32 cellular contexts compared by ENCODE assay signal in genomic region chr13:29538625-29538976, GRCh38. TPM values are rescaled to one million over a fixed set of nuclear protein-coding genes. Genes with fewer than 3 reads are reported as not detected.
A peak's percentile ranks its signal among the peaks of the same experiment; 100 is the strongest.
DNase-seq lines count a peak whose midpoint lies in the region; ATAC-seq, FAIRE-seq and TF ChIP-seq lines count a peak whose summit lies in the region.
"Had no signal": no experiment of that assay in that cellular context is flagged by ENCODE, and none has a peak within 500 bp of the region (broad histone marks: within the 10 kb centered on the region; RNA-seq: fewer than 3 reads in every experiment).

No MANE protein-coding gene starts in this region.

- CTCF ChIA-PET in MCF 10A (lab: Yijun Ruan, JAX) = interaction anchor here (1.0 kb wide), 1 partner anchor 35 kb away, joined by 3 read pairs; no protein-coding TSS in a partner anchor

- no peak for FAIRE-seq in urothelium cell line (lab: Jason Lieb, UNC)
- FAIRE-seq: bronchial epithelial cell, HTR-8/SVneo, islet of Langerhans had no signal

- H2BK120ac ChIP-seq in mesenchymal stem cell (ENCODE audit: low read depth, low read length) = no peak overlapping the region

- H2BK15ac ChIP-seq in mesenchymal stem cell (ENCODE audit: low read depth, poor library complexity, severe bottlenecking) = no peak overlapping the region

- H4K8ac ChIP-seq in mesenchymal stem cell (ENCODE audit: low read length) = no peak overlapping the region

- H3K27me3 Mint-ChIP-seq in T-helper 17 cell (no peaks in the 10 kb centered on the region), MCF 10A (ENCODE audit: insufficient read depth, unreplicated experiment) (no peaks in the 10 kb centered on the region)
- H3K27me3 Mint-ChIP-seq: activated CD4-positive, alpha-beta memory T cell treated with anti-CD3 and anti-CD28 coated beads for 36 hours; activated naive CD8-positive, alpha-beta T cell treated with anti-CD3 and anti-CD28 coated beads, Interleukin-2, amount 10 ng/mL, durations not matched to agents 7 days and 5 days; naive thymus-derived CD4-positive, alpha-beta T cell; progenitor cell of endocrine pancreas had no signal

- peaks cover 12% of the 10 kb centered on the region for H3K4me1 ChIP-seq in mesenchymal stem cell (ENCODE audit: control insufficient read depth, insufficient read depth, low read depth, low read length)
- H3K4me1 ChIP-seq in stomach smooth muscle (ENCODE audit: control insufficient read depth, insufficient read depth, low read length) = peaks cover 28% of the 10 kb centered on the region
- no peaks in the 10 kb centered on the region for H3K4me1 ChIP-seq in HAP-1
- H3K4me1 ChIP-seq: SJCRH30, upper lobe of left lung had no signal

- H3K9me3 ChIP-seq in T-helper 17 cell (ENCODE audit: control insufficient read depth, low read length, poor library complexity, severe bottlenecking) = no peaks in the 10 kb centered on the region
- no peaks in the 10 kb centered on the region for H3K9me3 ChIP-seq in mesenchymal stem cell (ENCODE audit: control insufficient read depth, low read length)
- H3K9me3 ChIP-seq in stomach smooth muscle (ENCODE audit: control insufficient read depth in 2 of 2, low read length in 2 of 2) = no peaks in the 10 kb centered on the region
- no peaks in the 10 kb centered on the region for H3K9me3 ChIP-seq in HAP-1
- H3K9me3 ChIP-seq: SJCRH30, upper lobe of left lung had no signal

- ATAC-seq in T-helper 17 cell = no peak
- ATAC-seq: left lobe of liver; naive thymus-derived CD4-positive, alpha-beta T cell had no signal

- H3K27ac ChIP-seq in mesenchymal stem cell (ENCODE audit: low read length, poor library complexity, severe bottlenecking) = no peak overlapping the region
- peak overlapping the region; percentile 70 for H3K27ac ChIP-seq in stomach smooth muscle (ENCODE audit: low read length)
- H3K27ac ChIP-seq: epithelial cell of prostate, SJCRH30, upper lobe of left lung had no signal

- in situ Hi-C loops in HAP-1 (cut with MboI; ENCODE audit: low sequenced_read_pairs) = no loop called here

- H2BK12ac ChIP-seq in mesenchymal stem cell (ENCODE audit: low read length in 2 of 2) = no peak overlapping the region

- H3K18ac ChIP-seq in mesenchymal stem cell (ENCODE audit: low read depth in 1 of 2, low read length in 2 of 2) = no peak overlapping the region

- BruUV-seq in MCF 10A (replicated peaks; lab: Mats Ljungman, UMichigan) = no TSS peak

- H2BK5ac ChIP-seq in mesenchymal stem cell (ENCODE audit: low read depth, low read length, poor library complexity, severe bottlenecking) = no peak overlapping the region

- H3K27me3 ChIP-seq in mesenchymal stem cell (ENCODE audit: control insufficient read depth in 1 of 2, insufficient read depth in 1 of 2, low read length in 2 of 2) = no peaks in the 10 kb centered on the region
- H3K27me3 ChIP-seq in stomach smooth muscle (ENCODE audit: control insufficient read depth in 1 of 2, insufficient read depth in 2 of 2, low read length in 2 of 2) = no peaks in the 10 kb centered on the region
- no peaks in the 10 kb centered on the region for H3K27me3 ChIP-seq in HAP-1 (ENCODE audit: low read depth)
- H3K27me3 ChIP-seq: SJCRH30, upper lobe of left lung had no signal

- peaks cover 3% of the 10 kb centered on the region for H3K36me3 Mint-ChIP-seq in T-helper 17 cell (ENCODE audit: low read depth)
- peaks cover 44% of the 10 kb centered on the region for H3K36me3 Mint-ChIP-seq in MCF 10A (ENCODE audit: insufficient read depth, unreplicated experiment)

- H3K4me3 ChIP-seq in mesenchymal stem cell (ENCODE audit: insufficient read depth in 1 of 2, low read depth in 1 of 2, low read length in 2 of 2) (peak overlapping the region in 1 of 2 experiments; percentile 28), stomach smooth muscle (ENCODE audit: low read length in 2 of 2) (peak overlapping the region in 1 of 2 donors; percentile 29), HAP-1 (no peak overlapping the region)
- H3K4me3 ChIP-seq: SJCRH30, upper lobe of left lung had no signal

- H3K14ac ChIP-seq in mesenchymal stem cell (ENCODE audit: low read length in 2 of 2) = no peak overlapping the region

- no peak for TF ChIP-seq CTCF in MCF 10A (IDR thresholded peaks at IDR 0.05; ENCODE audit: unreplicated experiment)

- peaks cover 35 to 39% of the 10 kb centered on the region in 2 experiments for H3K36me3 ChIP-seq in mesenchymal stem cell (ENCODE audit: control insufficient read depth in 1 of 2, insufficient read depth in 2 of 2, low read depth in 1 of 2, low read length in 2 of 2)
- H3K36me3 ChIP-seq in stomach smooth muscle (ENCODE audit: control insufficient read depth in 2 of 2, insufficient read depth in 2 of 2, low read length in 2 of 2) = peaks cover 0 to 4% of the 10 kb centered on the region in 2 donors
- peaks cover 38% of the 10 kb centered on the region for H3K36me3 ChIP-seq in HAP-1 (replicated peaks)
- H3K36me3 ChIP-seq: upper lobe of left lung had no signal

- POLR2A ChIA-PET in MCF 10A (lab: Yijun Ruan, JAX) = no interaction called here

- H3K4ac ChIP-seq in mesenchymal stem cell (ENCODE audit: low read depth in 1 of 2, low read length in 2 of 2) = no peak overlapping the region

- no peak overlapping the region for H3K4me2 ChIP-seq in mesenchymal stem cell (ENCODE audit: low read length, poor library complexity, severe bottlenecking)

- H3K4me3 Mint-ChIP-seq in T-helper 17 cell (no peak overlapping the region), MCF 10A (ENCODE audit: unreplicated experiment) (no peak overlapping the region)
- H3K4me3 Mint-ChIP-seq: activated CD4-positive, alpha-beta memory T cell treated with anti-CD3 and anti-CD28 coated beads for 36 hours; activated naive CD8-positive, alpha-beta T cell treated with anti-CD3 and anti-CD28 coated beads, Interleukin-2, amount 10 ng/mL, durations not matched to agents 7 days and 5 days; naive thymus-derived CD4-positive, alpha-beta T cell had no signal

- H3K27ac Mint-ChIP-seq in T-helper 17 cell (peak overlapping the region; percentile 90), MCF 10A (ENCODE audit: low read depth, unreplicated experiment) (no peak overlapping the region)
- H3K27ac Mint-ChIP-seq: activated naive CD8-positive, alpha-beta T cell treated with anti-CD3 and anti-CD28 coated beads, Interleukin-2, amount 10 ng/mL, durations not matched to agents 7 days and 5 days had no signal

- H4K91ac ChIP-seq in mesenchymal stem cell (ENCODE audit: low read length) = no peak overlapping the region

- DNase-seq in GM04504 (ENCODE audit: low read depth) (peak; percentile 30), T-helper 17 cell (no peak), mesenchymal stem cell (peak; percentile 31), urothelium cell line (ENCODE audit: low spot score) (no peak), HAP-1 (ENCODE audit: low spot score in 2 of 2) (no peak), DMS 273 treated with DMSO at 0.1 percent for 48 hours (lab: John Stamatoyannopoulos, UW) (no peak), MCF 10A (ENCODE audit: unreplicated experiment) (no peak)
- DNase-seq: activated CD4-positive, alpha-beta memory T cell treated with anti-CD3 and anti-CD28 coated beads for 36 hours; activated CD4-positive, CD25-positive, alpha-beta regulatory T cell; activated CD8-positive, alpha-beta memory T cell treated with anti-CD3 and anti-CD28 coated beads, Interleukin-2, amount 50 U/mL, for 48 hours; activated naive CD8-positive, alpha-beta T cell treated with anti-CD3 and anti-CD28 coated beads, Interleukin-2, amount 10 ng/mL, durations not matched to agents 7 days and 5 days; aorta; DMS79 treated with DMSO at 0.1 percent for 48 hours; GF-D8; naive thymus-derived CD4-positive, alpha-beta T cell; NCI-H1048; NCI-H187; NCI-H2171 treated with DMSO at 0.1 percent for 48 hours; NCI-H510A treated with DMSO at 0.1 percent for 48 hours; nucleus accumbens; SJCRH30; stimulated activated CD4-positive, alpha-beta T cell treated with anti-CD3 and anti-CD28 coated beads, Interleukin-15, amount 100 ng/mL, for 24 hours; stimulated activated CD4-positive, alpha-beta T cell treated with anti-CD3 and anti-CD28 coated beads, Interleukin-4, amount 100 ng/mL, for 4 hours; upper lobe of left lung had no signal

- intact Hi-C loops in MCF 10A (cut with micrococcal nuclease) = no loop called here

- 82% methylated on average over 6 of the region's 6 CpGs for WGBS in mesenchymal stem cell

- H2AFZ ChIP-seq in mesenchymal stem cell (ENCODE audit: low read depth, low read length) = no peak overlapping the region

- no peak overlapping the region for H3K23ac ChIP-seq in mesenchymal stem cell (ENCODE audit: low read length in 2 of 2)

- peaks cover 58% of the 10 kb centered on the region for H3K79me1 ChIP-seq in mesenchymal stem cell (replicated peaks; ENCODE audit: low read length, poor library complexity, severe bottlenecking)

- H2AK5ac ChIP-seq in mesenchymal stem cell (ENCODE audit: low read length, severe bottlenecking) = peak overlapping the region; percentile 10

- H3K9me3 Mint-ChIP-seq in MCF 10A (ENCODE audit: unreplicated experiment) = no peaks in the 10 kb centered on the region
- H3K9me3 Mint-ChIP-seq: activated CD4-positive, alpha-beta memory T cell treated with anti-CD3 and anti-CD28 coated beads for 36 hours; activated naive CD8-positive, alpha-beta T cell treated with anti-CD3 and anti-CD28 coated beads, Interleukin-2, amount 10 ng/mL, durations not matched to agents 7 days and 5 days; activated T-helper 2 cell treated with anti-CD3 and anti-CD28 coated beads, Interferon-gamma antibody, Interleukin-2, Interleukin-4, amounts not matched to agents 10 μg/mL and 5 μg/mL and 100 μg/mL, durations not matched to agents 14 hours and 24 hours and 36 hours; naive thymus-derived CD4-positive, alpha-beta T cell had no signal

- H3K4me1 Mint-ChIP-seq in T-helper 17 cell = peaks cover 28% of the 10 kb centered on the region
- H3K4me1 Mint-ChIP-seq in MCF 10A (ENCODE audit: insufficient read depth, unreplicated experiment) = no peaks in the 10 kb centered on the region

- H3K9ac ChIP-seq in mesenchymal stem cell (ENCODE audit: low read length) (peak overlapping the region; percentile 16), stomach smooth muscle (ENCODE audit: low read length in 2 of 2) (peak overlapping the region in 1 of 2 donors; percentile 5)

RNA-seq across cellular contexts. Expression of gene SLC7A1, which starts 56.9 kb away (rescaled TPM):
- total RNA-seq in T-helper 17 cell = 10 to 100 TPM; 15.5 to 28.3 TPM
- polyA plus RNA-seq in mesenchymal stem cell (2013, experiment 1 of 2) = 14.6 TPM
- 14.5 TPM for polyA plus RNA-seq in mesenchymal stem cell (2013, experiment 2 of 2)
- total RNA-seq in MCF 10A (2022) = 154 and 194 TPM in 2 replicates

Comparison
In these comparisons a context has a peak if more than half of its experiments do, and no peak if none do; other contexts are left out.
1. DNase-seq: peak in GM04504 (single experiment) and mesenchymal stem cell (single experiment); none in T-helper 17 cell (0 of 3), urothelium cell line (single experiment), HAP-1 (0 of 2), DMS 273 treated with DMSO at 0.1 percent for 48 hours (single experiment) and MCF 10A (single experiment).